In the genomic region with DNA sequence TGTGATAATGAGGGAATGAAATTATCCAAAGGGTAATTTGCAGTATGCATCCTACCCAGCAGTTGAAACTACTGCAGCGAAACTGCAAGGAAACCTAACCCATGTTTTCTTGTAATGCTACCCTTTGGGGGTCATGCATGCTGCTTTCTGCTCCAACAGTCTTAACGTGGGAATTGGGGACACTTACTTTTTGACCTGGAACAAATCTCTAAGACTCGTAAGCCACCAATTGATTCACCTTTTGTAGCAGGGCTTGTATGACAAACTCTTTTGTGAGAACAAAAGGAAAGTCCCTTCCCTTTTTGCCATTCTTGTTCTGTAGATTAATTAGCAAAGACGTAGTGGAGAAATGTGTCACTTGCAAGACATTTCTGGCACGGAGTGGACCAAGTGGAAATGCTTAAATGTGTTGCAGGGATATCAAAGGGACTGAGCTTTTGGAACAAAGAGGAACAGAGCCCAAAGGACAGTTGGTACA, we compare ENCODE assay signal across 1 cellular context.
TF ChIP-seq lines count a peak whose summit lies in the region.

No MANE protein-coding gene starts in this region.

TF ChIP-seq in GM12878, 131 proteins besides CTCF, POLR2A, EP300 and RAD21 (continued from another document and continues in another):
- TF ChIP-seq CUX1 (IDR thresholded peaks at IDR 0.05; ENCODE audit: insufficient replicate concordance, low read depth, low read length) (peak; percentile 26), NFXL1 (IDR thresholded peaks at IDR 0.05; ENCODE audit: borderline replicate concordance) (no peak), MEF2A (IDR thresholded peaks at IDR 0.05; ENCODE audit: insufficient read depth, low read depth, low read length) (0 out of 2 replicates have a peak, but pooled peaks have one; percentile 51), HDAC2 (IDR thresholded peaks at IDR 0.05) (no peak), CHD2 (IDR thresholded peaks at IDR 0.05; ENCODE audit: borderline replicate concordance, low read depth, low read length) (no peak), MEF2B (IDR thresholded peaks at IDR 0.05; ENCODE audit: partially characterized antibody, poor library complexity, severe bottlenecking) (peak; percentile 62), PKNOX1 (IDR thresholded peaks at IDR 0.05) (peak; percentile 35; the same call in 1 of the 2 replicates), POLR2AphosphoS2 (IDR thresholded peaks at IDR 0.05; ENCODE audit: low read depth, low read length) (no peak), ZSCAN29 (IDR thresholded peaks at IDR 0.05) (no peak), SUZ12 (IDR thresholded peaks at IDR 0.05; ENCODE audit: unreplicated experiment) (no peak), STAT1 (conservative IDR thresholded peaks at IDR 0.05) (no peak), KAT2A (conservative IDR thresholded peaks at IDR 0.05; ENCODE audit: control insufficient read depth, low read depth, low read length) (no peak), SIX5 (IDR thresholded peaks at IDR 0.05; ENCODE audit: low read depth, low read length, severe bottlenecking) (no peak), FOXK2 (IDR thresholded peaks at IDR 0.05) (no peak), NBN (IDR thresholded peaks at IDR 0.05) (0 out of 2 replicates have a peak, but pooled peaks have one; percentile 42), ZBTB11 (CRISPR knock-in tag; IDR thresholded peaks at IDR 0.05) (no peak), JUNB (IDR thresholded peaks at IDR 0.05) (peak; percentile 34; the same call in 1 of the 2 replicates), NR2F1 (conservative IDR thresholded peaks at IDR 0.05) (peak; percentile 81), EGR1 (IDR thresholded peaks at IDR 0.05; ENCODE audit: borderline replicate concordance in 1 of 2, low read depth in 2 of 2, low read length in 2 of 2) (no peak), BACH1 (IDR thresholded peaks at IDR 0.05; ENCODE audit: borderline replicate concordance) (0 out of 2 replicates have a peak, but pooled peaks have one; percentile 11), CEBPB (IDR thresholded peaks at IDR 0.05; ENCODE audit: borderline replicate concordance in 1 of 2, low read depth in 2 of 2, low read length in 2 of 2) (0 out of 4 replicates have a peak, but pooled peaks of 1 of the 2 experiments have one; percentile 60), MTA3 (IDR thresholded peaks at IDR 0.05; ENCODE audit: borderline replicate concordance, low read length) (no peak; the same call in 1 of the 2 replicates), ZNF24 (IDR thresholded peaks at IDR 0.05) (no peak), TBL1XR1 (IDR thresholded peaks at IDR 0.05; ENCODE audit: low read depth, low read length) (no peak), MTA2 (IDR thresholded peaks at IDR 0.05; ENCODE audit: low read depth) (peak; percentile 88), CBX5 (IDR thresholded peaks at IDR 0.05; ENCODE audit: low read depth) (0 out of 2 replicates have a peak, but pooled peaks have one; percentile 42), TARDBP (IDR thresholded peaks at IDR 0.05; ENCODE audit: borderline replicate concordance) (no peak), MLLT1 (IDR thresholded peaks at IDR 0.05) (peak; percentile 36; the same call in 1 of the 2 replicates)
- TF ChIP-seq, protein P1, sequence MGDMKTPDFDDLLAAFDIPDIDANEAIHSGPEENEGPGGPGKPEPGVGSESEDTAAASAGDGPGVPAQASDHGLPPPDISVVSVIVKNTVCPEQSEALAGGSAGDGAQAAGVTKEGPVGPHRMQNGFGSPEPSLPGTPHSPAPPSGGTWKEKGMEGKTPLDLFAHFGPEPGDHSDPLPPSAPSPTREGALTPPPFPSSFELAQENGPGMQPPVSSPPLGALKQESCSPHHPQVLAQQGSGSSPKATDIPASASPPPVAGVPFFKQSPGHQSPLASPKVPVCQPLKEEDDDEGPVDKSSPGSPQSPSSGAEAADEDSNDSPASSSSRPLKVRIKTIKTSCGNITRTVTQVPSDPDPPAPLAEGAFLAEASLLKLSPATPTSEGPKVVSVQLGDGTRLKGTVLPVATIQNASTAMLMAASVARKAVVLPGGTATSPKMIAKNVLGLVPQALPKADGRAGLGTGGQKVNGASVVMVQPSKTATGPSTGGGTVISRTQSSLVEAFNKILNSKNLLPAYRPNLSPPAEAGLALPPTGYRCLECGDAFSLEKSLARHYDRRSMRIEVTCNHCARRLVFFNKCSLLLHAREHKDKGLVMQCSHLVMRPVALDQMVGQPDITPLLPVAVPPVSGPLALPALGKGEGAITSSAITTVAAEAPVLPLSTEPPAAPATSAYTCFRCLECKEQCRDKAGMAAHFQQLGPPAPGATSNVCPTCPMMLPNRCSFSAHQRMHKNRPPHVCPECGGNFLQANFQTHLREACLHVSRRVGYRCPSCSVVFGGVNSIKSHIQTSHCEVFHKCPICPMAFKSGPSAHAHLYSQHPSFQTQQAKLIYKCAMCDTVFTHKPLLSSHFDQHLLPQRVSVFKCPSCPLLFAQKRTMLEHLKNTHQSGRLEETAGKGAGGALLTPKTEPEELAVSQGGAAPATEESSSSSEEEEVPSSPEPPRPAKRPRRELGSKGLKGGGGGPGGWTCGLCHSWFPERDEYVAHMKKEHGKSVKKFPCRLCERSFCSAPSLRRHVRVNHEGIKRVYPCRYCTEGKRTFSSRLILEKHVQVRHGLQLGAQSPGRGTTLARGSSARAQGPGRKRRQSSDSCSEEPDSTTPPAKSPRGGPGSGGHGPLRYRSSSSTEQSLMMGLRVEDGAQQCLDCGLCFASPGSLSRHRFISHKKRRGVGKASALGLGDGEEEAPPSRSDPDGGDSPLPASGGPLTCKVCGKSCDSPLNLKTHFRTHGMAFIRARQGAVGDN (IDR thresholded peaks at IDR 0.05) = no peak; the same call in 1 of the 2 replicates
- TF ChIP-seq, protein P2, sequence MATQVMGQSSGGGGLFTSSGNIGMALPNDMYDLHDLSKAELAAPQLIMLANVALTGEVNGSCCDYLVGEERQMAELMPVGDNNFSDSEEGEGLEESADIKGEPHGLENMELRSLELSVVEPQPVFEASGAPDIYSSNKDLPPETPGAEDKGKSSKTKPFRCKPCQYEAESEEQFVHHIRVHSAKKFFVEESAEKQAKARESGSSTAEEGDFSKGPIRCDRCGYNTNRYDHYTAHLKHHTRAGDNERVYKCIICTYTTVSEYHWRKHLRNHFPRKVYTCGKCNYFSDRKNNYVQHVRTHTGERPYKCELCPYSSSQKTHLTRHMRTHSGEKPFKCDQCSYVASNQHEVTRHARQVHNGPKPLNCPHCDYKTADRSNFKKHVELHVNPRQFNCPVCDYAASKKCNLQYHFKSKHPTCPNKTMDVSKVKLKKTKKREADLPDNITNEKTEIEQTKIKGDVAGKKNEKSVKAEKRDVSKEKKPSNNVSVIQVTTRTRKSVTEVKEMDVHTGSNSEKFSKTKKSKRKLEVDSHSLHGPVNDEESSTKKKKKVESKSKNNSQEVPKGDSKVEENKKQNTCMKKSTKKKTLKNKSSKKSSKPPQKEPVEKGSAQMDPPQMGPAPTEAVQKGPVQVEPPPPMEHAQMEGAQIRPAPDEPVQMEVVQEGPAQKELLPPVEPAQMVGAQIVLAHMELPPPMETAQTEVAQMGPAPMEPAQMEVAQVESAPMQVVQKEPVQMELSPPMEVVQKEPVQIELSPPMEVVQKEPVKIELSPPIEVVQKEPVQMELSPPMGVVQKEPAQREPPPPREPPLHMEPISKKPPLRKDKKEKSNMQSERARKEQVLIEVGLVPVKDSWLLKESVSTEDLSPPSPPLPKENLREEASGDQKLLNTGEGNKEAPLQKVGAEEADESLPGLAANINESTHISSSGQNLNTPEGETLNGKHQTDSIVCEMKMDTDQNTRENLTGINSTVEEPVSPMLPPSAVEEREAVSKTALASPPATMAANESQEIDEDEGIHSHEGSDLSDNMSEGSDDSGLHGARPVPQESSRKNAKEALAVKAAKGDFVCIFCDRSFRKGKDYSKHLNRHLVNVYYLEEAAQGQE (IDR thresholded peaks at IDR 0.05; ENCODE audit: low read depth, low read length) = no peak
- TF ChIP-seq, protein P3, sequence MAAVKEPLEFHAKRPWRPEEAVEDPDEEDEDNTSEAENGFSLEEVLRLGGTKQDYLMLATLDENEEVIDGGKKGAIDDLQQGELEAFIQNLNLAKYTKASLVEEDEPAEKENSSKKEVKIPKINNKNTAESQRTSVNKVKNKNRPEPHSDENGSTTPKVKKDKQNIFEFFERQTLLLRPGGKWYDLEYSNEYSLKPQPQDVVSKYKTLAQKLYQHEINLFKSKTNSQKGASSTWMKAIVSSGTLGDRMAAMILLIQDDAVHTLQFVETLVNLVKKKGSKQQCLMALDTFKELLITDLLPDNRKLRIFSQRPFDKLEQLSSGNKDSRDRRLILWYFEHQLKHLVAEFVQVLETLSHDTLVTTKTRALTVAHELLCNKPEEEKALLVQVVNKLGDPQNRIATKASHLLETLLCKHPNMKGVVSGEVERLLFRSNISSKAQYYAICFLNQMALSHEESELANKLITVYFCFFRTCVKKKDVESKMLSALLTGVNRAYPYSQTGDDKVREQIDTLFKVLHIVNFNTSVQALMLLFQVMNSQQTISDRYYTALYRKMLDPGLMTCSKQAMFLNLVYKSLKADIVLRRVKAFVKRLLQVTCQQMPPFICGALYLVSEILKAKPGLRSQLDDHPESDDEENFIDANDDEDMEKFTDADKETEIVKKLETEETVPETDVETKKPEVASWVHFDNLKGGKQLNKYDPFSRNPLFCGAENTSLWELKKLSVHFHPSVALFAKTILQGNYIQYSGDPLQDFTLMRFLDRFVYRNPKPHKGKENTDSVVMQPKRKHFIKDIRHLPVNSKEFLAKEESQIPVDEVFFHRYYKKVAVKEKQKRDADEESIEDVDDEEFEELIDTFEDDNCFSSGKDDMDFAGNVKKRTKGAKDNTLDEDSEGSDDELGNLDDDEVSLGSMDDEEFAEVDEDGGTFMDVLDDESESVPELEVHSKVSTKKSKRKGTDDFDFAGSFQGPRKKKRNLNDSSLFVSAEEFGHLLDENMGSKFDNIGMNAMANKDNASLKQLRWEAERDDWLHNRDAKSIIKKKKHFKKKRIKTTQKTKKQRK (IDR thresholded peaks at IDR 0.05; ENCODE audit: low read depth, low read length) = no peak
